9 cellular contexts compared by ENCODE assay signal in the genomic region with DNA sequence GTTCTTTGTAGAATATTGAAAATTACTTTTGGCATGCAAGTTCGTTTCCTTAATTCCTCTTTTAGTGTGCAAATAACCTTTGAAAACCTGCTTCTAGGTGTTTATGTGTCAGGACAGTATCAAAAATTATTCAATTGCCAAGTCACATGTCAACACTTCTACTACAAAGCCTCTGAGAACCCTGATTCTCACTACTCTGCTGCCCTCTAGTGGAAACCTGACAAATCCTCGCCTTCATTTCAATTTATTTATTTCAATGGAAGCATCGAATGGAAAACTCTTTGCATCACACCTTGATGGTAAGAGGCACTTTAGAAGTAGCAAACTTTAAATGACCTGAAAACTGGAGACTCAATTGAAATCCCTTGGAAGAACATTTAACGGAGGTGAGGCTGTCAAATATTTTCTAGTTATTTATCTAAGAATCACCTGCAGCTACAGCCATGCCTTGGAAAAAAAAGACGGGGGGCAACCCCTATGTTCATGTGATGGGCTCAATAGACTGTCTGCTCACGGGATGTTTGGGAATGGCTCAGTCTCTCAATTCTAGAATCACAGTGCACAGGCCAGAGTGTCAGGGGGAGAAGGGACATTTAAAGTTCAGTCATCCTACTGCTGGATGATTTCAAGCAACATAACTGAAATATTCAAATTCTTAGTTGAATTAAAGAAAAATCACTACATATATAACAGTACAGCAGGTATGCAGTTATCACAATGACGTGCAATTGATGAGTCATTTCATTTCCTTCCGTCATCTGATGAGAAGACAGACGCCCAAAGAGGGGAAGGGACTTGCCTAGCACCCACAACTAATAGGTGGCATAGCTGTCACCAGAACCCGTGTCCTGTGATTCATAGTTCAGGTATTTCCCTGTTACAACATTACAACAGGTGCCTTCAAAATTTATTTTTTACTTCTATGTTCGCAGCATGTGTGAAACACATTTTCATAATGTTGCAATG.
DNase-seq lines count a peak whose midpoint lies in the region; ATAC-seq lines count a peak whose summit lies in the region.
"Had no signal": no experiment of that assay in that cellular context is flagged by ENCODE, and none has a peak within 500 bp of the region (broad histone marks: within the 10 kb centered on the region; RNA-seq: fewer than 3 reads in every experiment).

No MANE protein-coding gene starts in this region.

- H3K9me3 ChIP-seq in adipocyte (ENCODE audit: control insufficient read depth, low read length) (no peaks in the 10 kb centered on the region), right cardiac atrium (ENCODE audit: control insufficient read depth, low read length) (no peaks in the 10 kb centered on the region)

- POLR2A ChIA-PET in activated CD4-positive, alpha-beta T cell treated with anti-CD3 and anti-CD28 coated beads, Interleukin-2, amount 10 ng/mL, durations not matched to agents 7 days and 5 days (lab: Charles Lee), result no interaction called here

- peaks cover 36% of the 10 kb centered on the region for H3K27me3 ChIP-seq in adipocyte (replicated peaks; ENCODE audit: control insufficient read depth, insufficient read depth, low read length)
- H3K27me3 ChIP-seq in right cardiac atrium (ENCODE audit: control insufficient read depth, insufficient read depth), result no peaks in the 10 kb centered on the region

- peak; percentile 52 for ATAC-seq in HG03097 (IDR thresholded peaks at IDR 0.05; ENCODE audit: low FRiP score, unreplicated experiment)
- ATAC-seq in right cardiac atrium, result peak; percentile 60 to 74

- intact Hi-C loops in right cardiac atrium (cut with DNase I), result loop anchor here in 3 of 4 donors (5.0 to 10.0 kb wide), 2 partner anchors 166 to 168 kb away; no protein-coding TSS in a partner anchor

- peaks cover 2% of the 10 kb centered on the region for H3K9me3 Mint-ChIP-seq in activated CD4-positive, alpha-beta T cell treated with anti-CD3 and anti-CD28 coated beads, Interleukin-2, amount 10 ng/mL, durations not matched to agents 7 days and 5 days
- H3K9me3 Mint-ChIP-seq in immature natural killer cell, result peaks cover 0 to 6% (median 0%) of the 10 kb centered on the region in 6 donors

- H3K4me1 Mint-ChIP-seq in activated CD4-positive, alpha-beta T cell treated with anti-CD3 and anti-CD28 coated beads, Interleukin-2, amount 10 ng/mL, durations not matched to agents 7 days and 5 days, result no peaks in the 10 kb centered on the region
- H3K4me1 Mint-ChIP-seq in immature natural killer cell, result no peaks in the 10 kb centered on the region
- H3K4me1 Mint-ChIP-seq: central memory CD8-positive, alpha-beta T cell had no signal

- H3K27me3 Mint-ChIP-seq in activated CD4-positive, alpha-beta T cell treated with anti-CD3 and anti-CD28 coated beads, Interleukin-2, amount 10 ng/mL, durations not matched to agents 7 days and 5 days, result no peaks in the 10 kb centered on the region
- H3K27me3 Mint-ChIP-seq in immature natural killer cell (ENCODE audit: low read depth in 3 of 3), result peaks cover 0 to 3% (median 2%) of the 10 kb centered on the region in 3 donors
- H3K27me3 Mint-ChIP-seq: central memory CD8-positive, alpha-beta T cell had no signal

- no peak overlapping the region for H3K27ac Mint-ChIP-seq in activated CD4-positive, alpha-beta T cell treated with anti-CD3 and anti-CD28 coated beads, Interleukin-2, amount 10 ng/mL, durations not matched to agents 7 days and 5 days
- no peak overlapping the region for H3K27ac Mint-ChIP-seq in immature natural killer cell

- H3K9ac ChIP-seq in adipocyte (ENCODE audit: low read length), result no peak overlapping the region

- no peak overlapping the region for H3K27ac ChIP-seq in right cardiac atrium (ENCODE audit: low read length)

- CTCF ChIA-PET in activated CD4-positive, alpha-beta T cell treated with anti-CD3 and anti-CD28 coated beads, Interleukin-2, amount 10 ng/mL, durations not matched to agents 7 days and 5 days (lab: Charles Lee), result no interaction called here

- H3K36me3 Mint-ChIP-seq in activated CD4-positive, alpha-beta T cell treated with anti-CD3 and anti-CD28 coated beads, Interleukin-2, amount 10 ng/mL, durations not matched to agents 7 days and 5 days (ENCODE audit: low read depth), result no peaks in the 10 kb centered on the region
- H3K36me3 Mint-ChIP-seq in immature natural killer cell, result no peaks in the 10 kb centered on the region

- 36% methylated on average over 11 of the region's 11 CpGs for WGBS in right cardiac atrium

- H3K4me3 Mint-ChIP-seq in activated CD4-positive, alpha-beta T cell treated with anti-CD3 and anti-CD28 coated beads, Interleukin-2, amount 10 ng/mL, durations not matched to agents 7 days and 5 days, result no peak overlapping the region
- no peak overlapping the region for H3K4me3 Mint-ChIP-seq in immature natural killer cell
- H3K4me3 Mint-ChIP-seq: central memory CD8-positive, alpha-beta T cell had no signal

- H3K36me3 ChIP-seq in adipocyte (ENCODE audit: control insufficient read depth, insufficient read depth, low read length, severe bottlenecking), result no peaks in the 10 kb centered on the region

- H3K4me3 ChIP-seq in adipocyte (ENCODE audit: low read length), result no peak overlapping the region
- no peak overlapping the region for H3K4me3 ChIP-seq in right cardiac atrium (ENCODE audit: low read length)

- H3K4me1 ChIP-seq in adipocyte (ENCODE audit: control insufficient read depth, insufficient read depth, low read length) (no peaks in the 10 kb centered on the region), right cardiac atrium (ENCODE audit: control insufficient read depth, insufficient read depth, low read length) (no peaks in the 10 kb centered on the region)

- peak; percentile 48 for DNase-seq in activated CD4-positive, alpha-beta T cell treated with anti-CD3 and anti-CD28 coated beads, Interleukin-2, amount 10 ng/mL, durations not matched to agents 7 days and 5 days
- DNase-seq in activated CD4-positive, alpha-beta T cell treated with anti-CD3 and anti-CD28 coated beads, Interleukin-2, amount 50 U/mL, for 4 hours, result no peak
- DNase-seq in NCI-H345 (lab: John Stamatoyannopoulos, UW), result peak; percentile 78
- peak; percentile 91 for DNase-seq in adipocyte (ENCODE audit: low read depth)
- no peak for DNase-seq in right cardiac atrium
- DNase-seq in stimulated activated CD8-positive, alpha-beta memory T cell treated with anti-CD3 and anti-CD28 coated beads, Interleukin-4, amount 100 ng/mL, for 48 hours, result peak; percentile 25
- no peak for DNase-seq in immature natural killer cell

Comparison
In these comparisons a context has a peak if more than half of its experiments do, and no peak if none do; other contexts are left out.
1. DNase-seq: peak in activated CD4-positive, alpha-beta T cell treated with anti-CD3 and anti-CD28 coated beads, Interleukin-2, amount 10 ng/mL, durations not matched to agents 7 days and 5 days (single experiment), NCI-H345 (single experiment), adipocyte (single experiment) and stimulated activated CD8-positive, alpha-beta memory T cell treated with anti-CD3 and anti-CD28 coated beads, Interleukin-4, amount 100 ng/mL, for 48 hours (single experiment); none in activated CD4-positive, alpha-beta T cell treated with anti-CD3 and anti-CD28 coated beads, Interleukin-2, amount 50 U/mL, for 4 hours (0 of 2), right cardiac atrium (0 of 3) and immature natural killer cell (0 of 3).